ENCODE assay signal across 8 cellular contexts in the genomic region with DNA sequence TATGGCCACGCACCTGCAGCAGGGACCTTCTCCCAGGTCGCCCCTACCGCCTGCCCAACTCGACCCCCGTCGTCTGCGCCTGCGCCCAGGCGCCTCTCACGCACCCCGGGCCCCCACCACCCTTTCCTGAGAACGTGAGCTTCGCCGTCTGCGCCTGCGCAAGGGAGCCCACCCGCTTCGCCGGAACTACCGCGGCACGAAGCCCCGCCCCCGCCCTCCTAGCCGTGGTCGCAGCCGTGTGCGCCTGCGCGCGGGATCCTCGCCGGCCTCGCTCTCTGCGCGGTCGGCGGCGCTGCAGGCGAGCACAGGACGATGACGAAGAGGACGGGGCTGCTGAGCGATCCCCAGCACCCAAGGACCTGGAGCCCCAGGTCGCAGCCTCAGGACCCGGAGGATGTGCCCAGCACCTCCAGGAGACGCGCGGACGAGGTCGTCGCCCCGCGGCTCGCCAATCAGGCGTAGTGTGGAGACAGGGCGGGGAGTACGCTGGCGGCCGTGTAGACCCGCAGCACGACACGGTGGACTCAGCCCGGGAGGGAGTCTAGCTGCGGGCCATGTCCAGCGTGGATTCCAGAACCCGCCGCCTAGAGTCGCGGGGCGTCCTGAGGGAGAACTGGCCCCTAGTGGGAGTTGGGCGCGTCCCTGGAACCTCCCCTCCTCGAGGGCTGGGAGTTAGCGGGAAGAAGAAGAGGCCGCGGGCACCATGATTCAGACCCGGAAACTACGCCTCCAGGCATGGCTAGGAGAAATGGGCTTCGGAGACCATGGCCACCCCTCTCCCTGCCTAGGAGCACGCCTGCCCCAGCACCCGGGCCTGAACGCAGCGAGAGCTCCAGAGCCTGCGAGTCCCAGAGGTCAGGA.
A peak's percentile ranks its signal among the peaks of the same experiment; 100 is the strongest.
DNase-seq lines count a peak whose midpoint lies in the region; ATAC-seq and TF ChIP-seq lines count a peak whose summit lies in the region.

No MANE protein-coding gene starts in this region.

- H2AFZ ChIP-seq in neural progenitor cell (replicated peaks): no peak overlapping the region

- no peak overlapping the region for H3K4me2 ChIP-seq in neural progenitor cell

- peaks cover 13% of the 10 kb centered on the region for H3K4me1 ChIP-seq in neural progenitor cell

- BruUV-seq in MCF 10A (replicated peaks; lab: Mats Ljungman, UMichigan): no TSS peak

- no peaks in the 10 kb centered on the region for H4K20me1 ChIP-seq in neural progenitor cell (ENCODE audit: low read depth)

- no peaks in the 10 kb centered on the region for H3F3A ChIP-seq in neural progenitor cell (ENCODE audit: low read depth)

- no peaks in the 10 kb centered on the region for H3K27me3 ChIP-seq in neural progenitor cell

- ATAC-seq in HG03460 (IDR thresholded peaks at IDR 0.05; ENCODE audit: unreplicated experiment): no peak

- no peak overlapping the region for H3K27ac ChIP-seq in neural progenitor cell

- peak; percentile 4 for DNase-seq in ELF-1 (ENCODE audit: low read depth, low spot score)
- DNase-seq in activated CD4-positive, CD25-positive, alpha-beta regulatory T cell treated with anti-CD3 and anti-CD28 coated beads, Interleukin-2, amount 50 U/mL, for 16 hours (ENCODE audit: low read depth, low spot score): peak; percentile 38
- no peak for DNase-seq in MCF 10A (ENCODE audit: unreplicated experiment)
- peak; percentile 73 for DNase-seq in inferior parietal cortex (ENCODE audit: extremely low spot score)
- DNase-seq in stimulated activated CD4-positive, alpha-beta T cell treated with anti-CD3 and anti-CD28 coated beads, Interleukin-1b, Interleukin-23, amount 100 ng/mL, for 48 hours: peak; percentile 76
- no peak for DNase-seq in neural progenitor cell (ENCODE audit: low spot score)
- no peak for DNase-seq in NCI-H69 (lab: John Stamatoyannopoulos, UW)

- H3K9ac ChIP-seq in neural progenitor cell: no peak overlapping the region

- H3K4me3 Mint-ChIP-seq in MCF 10A (ENCODE audit: unreplicated experiment) (peak overlapping the region; percentile 66), neural progenitor cell (no peak overlapping the region)

- POLR2A ChIA-PET in MCF 10A (lab: Yijun Ruan, JAX): no interaction called here

- TF ChIP-seq CTCF in MCF 10A (IDR thresholded peaks at IDR 0.05; ENCODE audit: unreplicated experiment) (no peak), neural progenitor cell (IDR thresholded peaks at IDR 0.05) (no peak)

- H3K27ac Mint-ChIP-seq in MCF 10A (ENCODE audit: low read depth, unreplicated experiment) (peak overlapping the region; percentile 73), neural progenitor cell (no peak overlapping the region)

- no peaks in the 10 kb centered on the region for H3K79me2 ChIP-seq in neural progenitor cell (ENCODE audit: low read depth)

- no peaks in the 10 kb centered on the region for H3K27me3 Mint-ChIP-seq in MCF 10A (ENCODE audit: insufficient read depth, unreplicated experiment)
- peaks cover 5% of the 10 kb centered on the region for H3K27me3 Mint-ChIP-seq in neural progenitor cell (ENCODE audit: insufficient read depth, low read depth)

- H3K36me3 ChIP-seq in neural progenitor cell: no peaks in the 10 kb centered on the region

- CTCF ChIA-PET in MCF 10A (lab: Yijun Ruan, JAX): interaction anchor here (0.9 kb wide), 1 partner anchor 37 kb away, joined by 3 read pairs; no protein-coding TSS in a partner anchor

- H3K9me3 ChIP-seq in neural progenitor cell (ENCODE audit: low read depth): no peaks in the 10 kb centered on the region

- H3K4me3 ChIP-seq in neural progenitor cell: no peak overlapping the region

- H3K9me3 Mint-ChIP-seq in MCF 10A (ENCODE audit: unreplicated experiment): peaks cover 11% of the 10 kb centered on the region
- H3K9me3 Mint-ChIP-seq in neural progenitor cell: no peaks in the 10 kb centered on the region

- H3K4me1 Mint-ChIP-seq in MCF 10A (ENCODE audit: insufficient read depth, unreplicated experiment): no peaks in the 10 kb centered on the region
- peaks cover 9% of the 10 kb centered on the region for H3K4me1 Mint-ChIP-seq in neural progenitor cell

- no peaks in the 10 kb centered on the region for H3K36me3 Mint-ChIP-seq in MCF 10A (ENCODE audit: insufficient read depth, unreplicated experiment)
- no peaks in the 10 kb centered on the region for H3K36me3 Mint-ChIP-seq in neural progenitor cell

- intact Hi-C loops in MCF 10A (cut with micrococcal nuclease): no loop called here

Comparison
In these comparisons a context has a peak if more than half of its experiments do, and no peak if none do; other contexts are left out.
1. DNase-seq: peak in ELF-1 (single experiment), activated CD4-positive, CD25-positive, alpha-beta regulatory T cell treated with anti-CD3 and anti-CD28 coated beads, Interleukin-2, amount 50 U/mL, for 16 hours (single experiment), inferior parietal cortex (single experiment) and stimulated activated CD4-positive, alpha-beta T cell treated with anti-CD3 and anti-CD28 coated beads, Interleukin-1b, Interleukin-23, amount 100 ng/mL, for 48 hours (single experiment); none in MCF 10A (single experiment), neural progenitor cell (single experiment) and NCI-H69 (single experiment).